17 cellular contexts compared by ENCODE assay signal in the genomic region with DNA sequence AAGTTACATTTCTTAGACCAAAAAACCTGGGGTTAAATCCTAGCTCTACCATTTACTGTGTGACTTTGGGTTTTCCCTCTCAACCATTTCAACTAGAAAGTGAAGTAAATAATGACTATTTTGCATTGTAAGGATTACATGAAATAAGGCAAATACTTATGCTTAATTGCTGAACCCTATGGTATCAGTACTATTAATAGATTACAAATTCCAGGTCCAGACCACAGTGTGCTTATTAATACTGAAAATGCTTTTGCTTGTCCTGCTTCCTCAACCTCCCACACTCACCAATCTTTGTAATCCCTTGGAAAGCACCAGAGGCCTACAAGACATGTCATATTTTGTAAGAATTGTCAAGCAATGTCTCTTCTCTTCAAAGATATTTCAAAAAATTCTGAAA.
"Had no signal": no experiment of that assay in that cellular context is flagged by ENCODE, and none has a peak within 500 bp of the region (broad histone marks: within the 10 kb centered on the region; RNA-seq: fewer than 3 reads in every experiment).

No MANE protein-coding gene starts in this region.

- FAIRE-seq: urothelium cell line had no signal

- DNase-seq: effector memory CD8-positive, alpha-beta T cell; gastrocnemius medialis; glutamatergic neuron; islet precursor cell; mammary epithelial cell; naive thymus-derived CD4-positive, alpha-beta T cell; nephron progenitor cell; psoas muscle; retina; right lobe of liver; stimulated activated CD4-positive, alpha-beta T cell treated with anti-CD3 and anti-CD28 coated beads, Interleukin-4, amount 100 ng/mL, for 1 hour; stimulated activated CD8-positive, alpha-beta memory T cell treated with anti-CD3 and anti-CD28 coated beads, Interleukin-4, amount 100 ng/mL, for 48 hours; stimulated activated naive CD8-positive, alpha-beta T cell treated with anti-CD3 and anti-CD28 coated beads, Interleukin-15, Interleukin-2, amounts not matched to agents 100 U/mL and 50 U/mL, for 24 hours; thyroid gland had no signal

- ATAC-seq: effector memory CD8-positive, alpha-beta T cell; gastrocnemius medialis; left lobe of liver; naive thymus-derived CD4-positive, alpha-beta T cell; psoas muscle; right lobe of liver; stimulated activated effector memory CD8-positive, alpha-beta T cell treated with anti-CD3 and anti-CD28 coated beads, Interleukin-12 subunit alpha, Interleukin-12 subunit beta, amount 100 ng/mL, for 72 hours; stimulated activated naive CD8-positive, alpha-beta T cell treated with anti-CD3 and anti-CD28 coated beads, Interleukin-15, Interleukin-2, amounts not matched to agents 100 U/mL and 50 U/mL, for 24 hours had no signal
